ENCODE assay signal across 8 cellular contexts in genomic region chr1:248804771-248805681, GRCh38. TPM values are rescaled to one million over a fixed set of nuclear protein-coding genes. Genes with fewer than 3 reads are reported as not detected.
A peak's percentile ranks its signal among the peaks of the same experiment; 100 is the strongest.
DNase-seq lines count a peak whose midpoint lies in the region; ATAC-seq and TF ChIP-seq lines count a peak whose summit lies in the region.

No MANE protein-coding gene starts in this region.

- no peak for DNase-seq in CD4-positive, alpha-beta T cell
- DNase-seq in endodermal cell, result peak; percentile 20
- no peak for DNase-seq in T-helper 1 cell
- no peak for DNase-seq in amniotic stem cell (lab: John Stamatoyannopoulos, UW)
- no peak for DNase-seq in prostate gland (ENCODE audit: low spot score)
- DNase-seq in sigmoid colon, result no peak

- TF ChIP-seq POLR2A in prostate gland (IDR thresholded peaks at IDR 0.05), result no peak
- TF ChIP-seq POLR2A in sigmoid colon (IDR thresholded peaks at IDR 0.05), result no peak

- no peak for TF ChIP-seq EP300 in sigmoid colon (IDR thresholded peaks at IDR 0.05)

- H3K27ac ChIP-seq in CD4-positive, alpha-beta T cell (ENCODE audit: low read depth, low read length), result no peak overlapping the region
- H3K27ac ChIP-seq in endodermal cell (ENCODE audit: low read depth, low read length), result no peak overlapping the region
- no peak overlapping the region for H3K27ac ChIP-seq in prostate gland
- H3K27ac ChIP-seq in sigmoid colon, result peak overlapping the region in 1 of 4 donors; percentile 7

- H3K36me3 Mint-ChIP-seq in CD4-positive, alpha-beta T cell (ENCODE audit: low read depth), result peaks cover 5% of the 10 kb centered on the region
- H3K36me3 Mint-ChIP-seq in endodermal cell (ENCODE audit: low read depth), result peaks cover 2% of the 10 kb centered on the region

- no peak overlapping the region for H3K4me3 ChIP-seq in endodermal cell (ENCODE audit: low read length)
- H3K4me3 ChIP-seq in prostate gland, result no peak overlapping the region
- no peak overlapping the region for H3K4me3 ChIP-seq in sigmoid colon

- H3K27ac Mint-ChIP-seq in CD4-positive, alpha-beta T cell, result no peak overlapping the region
- no peak overlapping the region for H3K27ac Mint-ChIP-seq in endodermal cell

- no peaks in the 10 kb centered on the region for H3K36me3 ChIP-seq in endodermal cell (ENCODE audit: control insufficient read depth, insufficient read depth, low read length)
- H3K36me3 ChIP-seq in prostate gland, result no peaks in the 10 kb centered on the region
- no peaks in the 10 kb centered on the region for H3K36me3 ChIP-seq in sigmoid colon

- POLR2A ChIA-PET in CD4-positive, alpha-beta T cell (lab: Charles Lee), result interaction anchor here (1.3 kb wide), 1 partner anchor 33 kb away, joined by 3 read pairs; the partner anchor contains the start of gene ZNF672

- TF ChIP-seq CTCF in CD4-positive, alpha-beta T cell (IDR thresholded peaks at IDR 0.05), result no peak
- TF ChIP-seq CTCF in endodermal cell (conservative IDR thresholded peaks at IDR 0.05) (no peak), prostate gland (IDR thresholded peaks at IDR 0.05) (no peak), sigmoid colon (IDR thresholded peaks at IDR 0.05) (no peak)

- peaks cover 10% of the 10 kb centered on the region for H3K4me1 Mint-ChIP-seq in CD4-positive, alpha-beta T cell (ENCODE audit: low read depth)
- no peaks in the 10 kb centered on the region for H3K4me1 Mint-ChIP-seq in endodermal cell

- H3K9me3 Mint-ChIP-seq in CD4-positive, alpha-beta T cell, result no peaks in the 10 kb centered on the region
- H3K9me3 Mint-ChIP-seq in endodermal cell, result peaks cover 43% of the 10 kb centered on the region

- peaks cover 10% of the 10 kb centered on the region for H3K27me3 Mint-ChIP-seq in CD4-positive, alpha-beta T cell
- peaks cover 2% of the 10 kb centered on the region for H3K27me3 Mint-ChIP-seq in endodermal cell (ENCODE audit: insufficient read depth)

- intact Hi-C loops in CD4-positive, alpha-beta T cell (cut with DNase I, micrococcal nuclease), result loop anchor here (5.0 kb wide), 3 partner anchors 183 to 1123 kb away; partner anchors contain the start of gene OR2T1 (in 2 of the 2)
- intact Hi-C loops in prostate gland (cut with DNase I), result loop anchor here (5.0 kb wide), 1 partner anchor 108 kb away; no protein-coding TSS in a partner anchor
- intact Hi-C loops in sigmoid colon (cut with DNase I), result no loop called here

- peak; percentile 14 for ATAC-seq in CD4-positive, alpha-beta T cell (ENCODE audit: poor library complexity)
- ATAC-seq in GM19455 (IDR thresholded peaks at IDR 0.05; ENCODE audit: unreplicated experiment) (peak; percentile 80), HG03442 (IDR thresholded peaks at IDR 0.05; ENCODE audit: unreplicated experiment) (peak; percentile 88)

- no peaks in the 10 kb centered on the region for H3K9me3 ChIP-seq in CD4-positive, alpha-beta T cell (ENCODE audit: control insufficient read depth, low read length)
- H3K9me3 ChIP-seq in endodermal cell (ENCODE audit: control insufficient read depth, low read length) (peaks cover 14% of the 10 kb centered on the region), prostate gland (no peaks in the 10 kb centered on the region), sigmoid colon (no peaks in the 10 kb centered on the region)

- no peak overlapping the region for H3K9ac ChIP-seq in endodermal cell (ENCODE audit: extremely low read depth, low read length, poor library complexity, severe bottlenecking)

- CTCF ChIA-PET in CD4-positive, alpha-beta T cell (lab: Charles Lee), result no interaction called here

- peaks cover 7% of the 10 kb centered on the region for H3K27me3 ChIP-seq in CD4-positive, alpha-beta T cell (ENCODE audit: control insufficient read depth, insufficient read depth, low read length)
- no peaks in the 10 kb centered on the region for H3K27me3 ChIP-seq in endodermal cell (ENCODE audit: control insufficient read depth, insufficient read depth, low read length, poor library complexity, severe bottlenecking)
- H3K27me3 ChIP-seq in prostate gland (replicated peaks; ENCODE audit: insufficient read depth), result no peaks in the 10 kb centered on the region
- peaks cover 0 to 5% (median 0%) of the 10 kb centered on the region in 3 donors for H3K27me3 ChIP-seq in sigmoid colon

- WGBS in endodermal cell (ENCODE audit: insufficient coverage in 1 of 2, insufficient read length in 1 of 2), 2 experiments, result 82 to 84% methylated on average over 8 to 10 of the region's 10 CpGs
- WGBS in prostate gland, result 73% methylated on average over 10 of the region's 10 CpGs
- WGBS in sigmoid colon, 2 donors, result 30 to 36% methylated on average over 10 of the region's 10 CpGs

- H3K4me1 ChIP-seq in endodermal cell (ENCODE audit: control insufficient read depth, insufficient read depth, low read length) (no peaks in the 10 kb centered on the region), prostate gland (replicated peaks) (peaks cover 2% of the 10 kb centered on the region), sigmoid colon (peaks cover 0 to 4% (median 0%) of the 10 kb centered on the region in 4 donors)

- no peak overlapping the region for H3K4me3 Mint-ChIP-seq in CD4-positive, alpha-beta T cell
- no peak overlapping the region for H3K4me3 Mint-ChIP-seq in endodermal cell

RNA-seq across cellular contexts. Expression of gene SH3BP5L, which starts 20.7 kb away (rescaled TPM):
- 10 to 100 TPM; 21.7 to 25.2 TPM for total RNA-seq in CD4-positive, alpha-beta T cell
- total RNA-seq in endodermal cell (10 to 100 TPM; 27.2 to 30.2 TPM), prostate gland (10 to 100 TPM; 23.3 to 35.3 TPM), sigmoid colon (10 to 100 TPM; 13.7 to 18.3 (median 15.3) TPM)
- 19.6 TPM for polyA plus RNA-seq in endodermal cell (2013, experiment 1 of 2)
- polyA plus RNA-seq in endodermal cell (2013, experiment 2 of 2), result 19.0 TPM
- 10 to 100 TPM; 16.2 to 23.5 (median 19.0) TPM for polyA plus RNA-seq in sigmoid colon

RNA-seq across cellular contexts. Expression of gene ZNF672, which starts 33.0 kb away (rescaled TPM):
- total RNA-seq in CD4-positive, alpha-beta T cell, result 10 to 100 TPM; 35.9 to 38.4 TPM
- total RNA-seq in endodermal cell (10 to 100 TPM; 33.6 to 40.5 TPM), prostate gland (10 to 100 TPM; 44.2 to 63.1 TPM), sigmoid colon (10 to 100 TPM; 17.5 to 31.1 (median 22.5) TPM)
- polyA plus RNA-seq in endodermal cell (2013, experiment 1 of 2), result 26.2 TPM
- 25.0 TPM for polyA plus RNA-seq in endodermal cell (2013, experiment 2 of 2)
- polyA plus RNA-seq in sigmoid colon, result 10 to 100 TPM; 14.4 to 25.6 (median 17.6) TPM

RNA-seq across cellular contexts. Expression of gene LYPD8, which starts 49.5 kb away (rescaled TPM):
- not detected for total RNA-seq in CD4-positive, alpha-beta T cell
- not detected for total RNA-seq in endodermal cell
- polyA plus RNA-seq in endodermal cell (2013, experiment 1 of 2), result not detected
- not detected for polyA plus RNA-seq in endodermal cell (2013, experiment 2 of 2)
- total RNA-seq in prostate gland, result not detected
- total RNA-seq in sigmoid colon, result 1 to 10 TPM in 1 of 4 donors, under 1 TPM in 1, not detected in 2; 0.36 to 1.1 TPM
- 100 to 1,000 TPM; 111 to 237 (median 176) TPM for polyA plus RNA-seq in sigmoid colon

RNA-seq across cellular contexts. Expression of gene ZNF692, which starts 53.9 kb away (rescaled TPM):
- 10 to 100 TPM; 23.3 to 27.3 TPM for total RNA-seq in CD4-positive, alpha-beta T cell
- 10 to 100 TPM; 47.6 to 50.3 TPM for total RNA-seq in endodermal cell
- 79.3 TPM for polyA plus RNA-seq in endodermal cell (2013, experiment 1 of 2)
- polyA plus RNA-seq in endodermal cell (2013, experiment 2 of 2), result 69.4 TPM
- 10 to 100 TPM; 65.0 to 99.7 TPM for total RNA-seq in prostate gland
- 10 to 100 TPM; 23.5 to 59.8 (median 30.9) TPM for total RNA-seq in sigmoid colon
- polyA plus RNA-seq in sigmoid colon, result 10 to 100 TPM in 2 of 3 donors, 1 to 10 TPM in 1; 5.4 to 63.2 (median 10.4) TPM

Comparison
In these comparisons a context has a peak if more than half of its experiments do, and no peak if none do; other contexts are left out.
1. ATAC-seq: peak in every context shown above with its lines; median percentile 88 in HG03442; 80 in GM19455; 14 in CD4-positive, alpha-beta T cell.